Comparison of ENCODE assay signal across 8 cellular contexts in the genomic region with DNA sequence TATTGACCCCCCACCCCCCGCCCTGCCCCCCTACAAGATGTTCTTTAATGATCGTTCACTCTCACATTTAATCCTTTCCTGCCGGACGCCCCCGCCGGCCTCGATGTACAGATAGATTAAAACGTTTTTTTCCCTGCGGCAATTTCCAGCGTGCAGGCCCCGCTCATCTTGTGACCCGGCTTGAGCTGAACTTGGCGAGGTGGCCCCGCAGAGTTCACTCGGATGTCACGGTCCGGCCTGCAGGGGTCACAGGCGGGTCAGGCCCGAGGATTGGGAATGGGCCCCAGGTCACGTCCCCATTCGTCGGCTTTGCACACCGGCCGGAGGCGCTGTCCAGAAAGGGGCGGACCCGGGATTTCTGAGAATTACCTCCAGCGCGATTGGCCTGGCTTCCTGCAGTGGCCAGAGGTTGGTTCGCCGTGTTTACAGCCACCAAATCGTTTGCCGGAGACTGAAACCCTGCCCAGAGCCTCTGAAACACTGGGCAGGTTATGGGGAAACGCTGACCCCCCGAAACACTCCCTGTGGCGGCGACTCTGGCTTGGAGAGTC. TPM values are rescaled to one million over a fixed set of nuclear protein-coding genes. Genes with fewer than 3 reads are reported as not detected.
DNase-seq lines count a peak whose midpoint lies in the region; ATAC-seq, FAIRE-seq and TF ChIP-seq lines count a peak whose summit lies in the region.

No MANE protein-coding gene starts in this region.

- peaks cover 82% of the 10 kb centered on the region for H3K27me3 Mint-ChIP-seq in mesothelial cell of epicardium (ENCODE audit: low read depth)

- H3K4me3 ChIP-seq in A549: no peak overlapping the region
- H3K4me3 ChIP-seq in HUES6 (ENCODE audit: low read depth, low read length): peak overlapping the region; percentile 74

- in situ Hi-C loops in T47D (cut with HindIII; ENCODE audit: low pct_unique_long_range_greater_than_20kb, low sequenced_read_pairs): no loop called here

- no peak for TF ChIP-seq EP300 in A549 (IDR thresholded peaks at IDR 0.05)

- TF ChIP-seq RAD21 in A549 (conservative IDR thresholded peaks at IDR 0.05 in 1 of 2, IDR thresholded peaks at IDR 0.05 in 1 of 2): no peak

- H3K4me1 Mint-ChIP-seq in mesothelial cell of epicardium: peaks cover 57% of the 10 kb centered on the region

- H3K9ac ChIP-seq in HUES6 (ENCODE audit: low read length): peak overlapping the region; percentile 48

- H3K4me1 ChIP-seq in A549 (peaks cover 13% of the 10 kb centered on the region; the same call in 2 of the 3 replicates), HUES6 (ENCODE audit: control insufficient read depth, insufficient read depth, low read length) (peaks cover 32% of the 10 kb centered on the region)

- no peak overlapping the region for H3K27ac ChIP-seq in A549
- no peak overlapping the region for H3K27ac ChIP-seq in HUES6 (ENCODE audit: low read depth, low read length)

- ATAC-seq in A549 (peak in 1 of 2 experiments; percentile 11; a peak in 3 of 6 replicates), HG02798 (IDR thresholded peaks at IDR 0.05; ENCODE audit: poor library complexity, unreplicated experiment) (no peak)

- H3K27me3 ChIP-seq in HUES6 (ENCODE audit: control insufficient read depth, insufficient read depth, low read length): peaks cover 99% of the 10 kb centered on the region

- CTCF ChIA-PET in A549 (lab: Yijun Ruan, JAX): interaction anchor here (0.9 to 2.5 kb wide), 4 partner anchors 8 to 189 kb away, joined by 3 to 17 read pairs (median 8); no protein-coding TSS in a partner anchor

- H3K27ac Mint-ChIP-seq in mesothelial cell of epicardium: peak overlapping the region; percentile 77

- 64% methylated on average over 23 of the region's 37 CpGs for WGBS in A549 (ENCODE audit: missing lambda C conversion rate)

- H3K36me3 Mint-ChIP-seq in mesothelial cell of epicardium: no peaks in the 10 kb centered on the region

- no peak for TF ChIP-seq POLR2A in A549 (IDR thresholded peaks at IDR 0.05; ENCODE audit: low read length)

- peak overlapping the region; percentile 96 for H3K4me3 Mint-ChIP-seq in mesothelial cell of epicardium

- POLR2A ChIA-PET in A549 (lab: Yijun Ruan, JAX): no interaction called here

- H3K9me3 ChIP-seq in A549: no peaks in the 10 kb centered on the region
- no peaks in the 10 kb centered on the region for H3K9me3 ChIP-seq in HUES6 (ENCODE audit: control insufficient read depth, insufficient read depth, low read depth, low read length)

- no peaks in the 10 kb centered on the region for H3K9me3 Mint-ChIP-seq in mesothelial cell of epicardium

- FAIRE-seq in A549 (lab: Jason Lieb, UNC): no peak

- TF ChIP-seq CTCF in A549 (IDR thresholded peaks at IDR 0.05): no peak
- no peak for TF ChIP-seq CTCF in mesothelial cell of epicardium (IDR thresholded peaks at IDR 0.05; ENCODE audit: unreplicated experiment)

- H3K36me3 ChIP-seq in HUES6 (ENCODE audit: control insufficient read depth, insufficient read depth, low read length): peaks cover 3% of the 10 kb centered on the region; the same call in 1 of the 2 replicates

- peak overlapping the region; percentile 46 for H3K4me2 ChIP-seq in A549

- DNase-seq in A549 (ENCODE audit: low read depth in 1 of 2, low spot score in 1 of 2) (peak in 1 of 2 experiments; percentile 43), T47D (ENCODE audit: low read depth in 1 of 2, low spot score in 1 of 2) (peak; percentile 84 to 99), mesothelial cell of epicardium (ENCODE audit: low spot score in 2 of 2, unreplicated experiment in 2 of 2) (no peak), H4 (ENCODE audit: low spot score) (no peak), DMS153 treated with DMSO at 0.1 percent for 48 hours (lab: John Stamatoyannopoulos, UW; ENCODE audit: unreplicated experiment) (no peak), NCI-H2107 treated with DMSO at 0.1 percent for 48 hours (lab: John Stamatoyannopoulos, UW; ENCODE audit: unreplicated experiment) (no peak)

TF ChIP-seq in A549, 52 proteins besides CTCF, POLR2A, EP300 and RAD21:
- TF ChIP-seq KDM5A (IDR thresholded peaks at IDR 0.05) (no peak), TP53 (CRISPR knock-in tag; IDR thresholded peaks at IDR 0.05) (no peak), HDAC2 (IDR thresholded peaks at IDR 0.05) (no peak), ZC3H11A (IDR thresholded peaks at IDR 0.05) (no peak), HOXB13 (CRISPR knock-in tag; IDR thresholded peaks at IDR 0.05; ENCODE audit: low read depth) (no peak), EHMT2 (IDR thresholded peaks at IDR 0.05; ENCODE audit: low read depth) (no peak), NFE2L2 (conservative IDR thresholded peaks at IDR 0.05; ENCODE audit: low read length) (no peak), MAFK (IDR thresholded peaks at IDR 0.05; ENCODE audit: partially characterized antibody) (no peak), NR3C1 (IDR thresholded peaks at IDR 0.05) (no peak), ZFP36 (IDR thresholded peaks at IDR 0.05; ENCODE audit: borderline replicate concordance, partially characterized antibody) (no peak), NPAS2 (CRISPR knock-in tag; IDR thresholded peaks at IDR 0.05; ENCODE audit: borderline replicate concordance) (no peak), RFX5 (IDR thresholded peaks at IDR 0.05) (no peak), RCOR1 (IDR thresholded peaks at IDR 0.05; ENCODE audit: low read depth, low read length) (no peak), ESRRA (IDR thresholded peaks at IDR 0.05; ENCODE audit: borderline replicate concordance, low read length) (no peak), FOSL2 (IDR thresholded peaks at IDR 0.05) (no peak), FOSL2 (CRISPR knock-in tag; IDR thresholded peaks at IDR 0.05) (no peak), EHF (CRISPR knock-in tag; IDR thresholded peaks at IDR 0.05) (no peak), HOXA7 (CRISPR knock-in tag; IDR thresholded peaks at IDR 0.05) (no peak)
- TF ChIP-seq, protein P1, sequence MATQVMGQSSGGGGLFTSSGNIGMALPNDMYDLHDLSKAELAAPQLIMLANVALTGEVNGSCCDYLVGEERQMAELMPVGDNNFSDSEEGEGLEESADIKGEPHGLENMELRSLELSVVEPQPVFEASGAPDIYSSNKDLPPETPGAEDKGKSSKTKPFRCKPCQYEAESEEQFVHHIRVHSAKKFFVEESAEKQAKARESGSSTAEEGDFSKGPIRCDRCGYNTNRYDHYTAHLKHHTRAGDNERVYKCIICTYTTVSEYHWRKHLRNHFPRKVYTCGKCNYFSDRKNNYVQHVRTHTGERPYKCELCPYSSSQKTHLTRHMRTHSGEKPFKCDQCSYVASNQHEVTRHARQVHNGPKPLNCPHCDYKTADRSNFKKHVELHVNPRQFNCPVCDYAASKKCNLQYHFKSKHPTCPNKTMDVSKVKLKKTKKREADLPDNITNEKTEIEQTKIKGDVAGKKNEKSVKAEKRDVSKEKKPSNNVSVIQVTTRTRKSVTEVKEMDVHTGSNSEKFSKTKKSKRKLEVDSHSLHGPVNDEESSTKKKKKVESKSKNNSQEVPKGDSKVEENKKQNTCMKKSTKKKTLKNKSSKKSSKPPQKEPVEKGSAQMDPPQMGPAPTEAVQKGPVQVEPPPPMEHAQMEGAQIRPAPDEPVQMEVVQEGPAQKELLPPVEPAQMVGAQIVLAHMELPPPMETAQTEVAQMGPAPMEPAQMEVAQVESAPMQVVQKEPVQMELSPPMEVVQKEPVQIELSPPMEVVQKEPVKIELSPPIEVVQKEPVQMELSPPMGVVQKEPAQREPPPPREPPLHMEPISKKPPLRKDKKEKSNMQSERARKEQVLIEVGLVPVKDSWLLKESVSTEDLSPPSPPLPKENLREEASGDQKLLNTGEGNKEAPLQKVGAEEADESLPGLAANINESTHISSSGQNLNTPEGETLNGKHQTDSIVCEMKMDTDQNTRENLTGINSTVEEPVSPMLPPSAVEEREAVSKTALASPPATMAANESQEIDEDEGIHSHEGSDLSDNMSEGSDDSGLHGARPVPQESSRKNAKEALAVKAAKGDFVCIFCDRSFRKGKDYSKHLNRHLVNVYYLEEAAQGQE (IDR thresholded peaks at IDR 0.05): no peak

RNA-seq across cellular contexts. Expression of a gene that starts 1.9 kb away (rescaled TPM):
- polyA plus RNA-seq in A549 (2011; rRNA removed) (1.3 TPM in 2 replicates), A549 (2017; fragmentation: RNase III; extraction: RNeasy Plus Mini Kit Qiagen cat#74134 plus additional on column Dnase treatment) (7.2 to 10.8 TPM (median 9.8 TPM) in 3 replicates)
- 8.2 and 9.9 TPM in 2 replicates for polyA plus RNA-seq in A549 (2012; cell fraction: cytosol; rRNA removed)
- 10.7 and 14.1 TPM in 2 replicates for polyA plus RNA-seq in A549 (2012; cell fraction: nucleus; rRNA removed)
- polyA minus RNA-seq in A549 (2011; rRNA and poly(A)+ RNA removed): 0.15 and 0.25 TPM in 2 replicates
- total RNA-seq in mesothelial cell of epicardium: 70.6 to 76.5 TPM (median 76.0 TPM) in 3 replicates
- not detected in 2 replicates for total RNA-seq in H4 (2014; rRNA removed; shearing (Covaris generic))

RNA-seq across cellular contexts. Expression of a gene that starts 11.2 kb away (rescaled TPM):
- polyA plus RNA-seq in A549 (2011; rRNA removed) (not detected in 2 replicates), A549 (2017; fragmentation: RNase III; extraction: RNeasy Plus Mini Kit Qiagen cat#74134 plus additional on column Dnase treatment) (not detected in 3 replicates)
- not detected in 2 replicates for polyA plus RNA-seq in A549 (2012; cell fraction: cytosol; rRNA removed)
- 0.04 TPM in 2 replicates for polyA plus RNA-seq in A549 (2012; cell fraction: nucleus; rRNA removed)
- polyA minus RNA-seq in A549 (2011; rRNA and poly(A)+ RNA removed): 0.12 and 0.19 TPM in 2 replicates
- total RNA-seq in mesothelial cell of epicardium: 0.38 to 0.60 TPM (median 0.44 TPM) in 3 replicates
- total RNA-seq in H4 (2014; rRNA removed; shearing (Covaris generic)): not detected in 2 replicates

Comparison
In these comparisons a context has a peak if more than half of its experiments do, and no peak if none do; other contexts are left out.
1. DNase-seq: peak in T47D (2 of 2); none in mesothelial cell of epicardium (0 of 2), H4 (single experiment), DMS153 treated with DMSO at 0.1 percent for 48 hours (single experiment) and NCI-H2107 treated with DMSO at 0.1 percent for 48 hours (single experiment).
2. RNA of a gene that starts 1.9 kb away (total RNA-seq): 70.6 to 76.5 TPM in mesothelial cell of epicardium; not detected in H4; every median in the first group is over 10 times any median in the second.